In genomic region chr7:17940302-17941170, GRCh38 we compare ENCODE assay signal across 1 cellular context.
TF ChIP-seq lines count a peak whose summit lies in the region.

Gene SNX13 (minus strand): TSS chr7:17940494. CDS start chr7:17940295, 199 bp downstream.

TF ChIP-seq in H1, 55 proteins besides CTCF, POLR2A, EP300 and RAD21:
- no peak for TF ChIP-seq SUZ12 (IDR thresholded peaks at IDR 0.05; ENCODE audit: low read length)
- TF ChIP-seq CREB1 (IDR thresholded peaks at IDR 0.05) = peak; percentile 78
- peak; percentile 90 for TF ChIP-seq TAF7 (optimal IDR thresholded peaks at IDR 0.05; ENCODE audit: borderline replicate concordance, low read depth, low read length)
- TF ChIP-seq USF2 (IDR thresholded peaks at IDR 0.05; ENCODE audit: low read length) = peak; percentile 80
- TF ChIP-seq E2F6 (IDR thresholded peaks at IDR 0.05) = peak; percentile 56; the same call in 1 of the 2 replicates
- TF ChIP-seq TBP (IDR thresholded peaks at IDR 0.05; ENCODE audit: low read depth, low read length) = peak; percentile 83; the same call in 1 of the 2 replicates
- TF ChIP-seq RNF2 (IDR thresholded peaks at IDR 0.05; ENCODE audit: borderline replicate concordance, low read depth, low read length, missing control alignments, poor library complexity, severe bottlenecking) = no peak
- TF ChIP-seq ATF3 (IDR thresholded peaks at IDR 0.05; ENCODE audit: insufficient read depth, low read depth, low read length) = peak; percentile 71; the same call in 1 of the 2 replicates
- TF ChIP-seq JUN (IDR thresholded peaks at IDR 0.05; ENCODE audit: low read depth, low read length) = no peak
- peak in 1 of 2 experiments; percentile 59; a peak in 2 of 4 replicates for TF ChIP-seq SIN3A (conservative IDR thresholded peaks at IDR 0.05 in 1 of 2, IDR thresholded peaks at IDR 0.05 in 1 of 2; ENCODE audit: low read depth in 1 of 2, low read length in 2 of 2)
- TF ChIP-seq NRF1 (IDR thresholded peaks at IDR 0.05; ENCODE audit: low read depth, low read length) = 0 out of 2 replicates have a peak, but pooled peaks have one; percentile 12
- TF ChIP-seq EGR1 (IDR thresholded peaks at IDR 0.05; ENCODE audit: borderline replicate concordance, low read depth, low read length) = peak; percentile 43; the same call in 1 of the 2 replicates
- peak; percentile 95 for TF ChIP-seq ASH2L (IDR thresholded peaks at IDR 0.05; ENCODE audit: low read length)
- TF ChIP-seq NANOG (IDR thresholded peaks at IDR 0.05; ENCODE audit: insufficient read depth, low read depth, low read length, poor library complexity, severe bottlenecking) = no peak
- TF ChIP-seq KDM4A (IDR thresholded peaks at IDR 0.05; ENCODE audit: low read depth, low read length, severe bottlenecking) = peak; percentile 74
- TF ChIP-seq SAP30 (IDR thresholded peaks at IDR 0.05; ENCODE audit: insufficient read depth, insufficient replicate concordance, low read length) = no peak
- TF ChIP-seq TAF1 (IDR thresholded peaks at IDR 0.05; ENCODE audit: low read depth, low read length) = peak; percentile 94
- no peak for TF ChIP-seq HDAC6 (IDR thresholded peaks at IDR 0.05; ENCODE audit: low read depth, low read length)
- peak; percentile 83 for TF ChIP-seq KDM5A (IDR thresholded peaks at IDR 0.05; ENCODE audit: low read length)
- TF ChIP-seq PHF8 (conservative IDR thresholded peaks at IDR 0.05; ENCODE audit: low read depth, low read length) = peak; percentile 87
- TF ChIP-seq POLR2AphosphoS5 (IDR thresholded peaks at IDR 0.05; ENCODE audit: low read depth, low read length) = peak; percentile 75; the same call in 1 of the 2 replicates
- TF ChIP-seq RBBP5 (IDR thresholded peaks at IDR 0.05; ENCODE audit: borderline replicate concordance, low read depth, low read length) = peak; percentile 100
- peak; percentile 97 for TF ChIP-seq YY1 (IDR thresholded peaks at IDR 0.05; ENCODE audit: low read depth, low read length)
- TF ChIP-seq GABPA (IDR thresholded peaks at IDR 0.05; ENCODE audit: borderline replicate concordance, insufficient read depth, low read length) = 0 out of 2 replicates have a peak, but pooled peaks have one; percentile 27
- TF ChIP-seq ATF2 (IDR thresholded peaks at IDR 0.05; ENCODE audit: low read length) = no peak
- TF ChIP-seq BRCA1 (IDR thresholded peaks at IDR 0.05; ENCODE audit: low read depth, low read length) = no peak
